ENCODE assay signal across 2 cellular contexts in the genomic region with DNA sequence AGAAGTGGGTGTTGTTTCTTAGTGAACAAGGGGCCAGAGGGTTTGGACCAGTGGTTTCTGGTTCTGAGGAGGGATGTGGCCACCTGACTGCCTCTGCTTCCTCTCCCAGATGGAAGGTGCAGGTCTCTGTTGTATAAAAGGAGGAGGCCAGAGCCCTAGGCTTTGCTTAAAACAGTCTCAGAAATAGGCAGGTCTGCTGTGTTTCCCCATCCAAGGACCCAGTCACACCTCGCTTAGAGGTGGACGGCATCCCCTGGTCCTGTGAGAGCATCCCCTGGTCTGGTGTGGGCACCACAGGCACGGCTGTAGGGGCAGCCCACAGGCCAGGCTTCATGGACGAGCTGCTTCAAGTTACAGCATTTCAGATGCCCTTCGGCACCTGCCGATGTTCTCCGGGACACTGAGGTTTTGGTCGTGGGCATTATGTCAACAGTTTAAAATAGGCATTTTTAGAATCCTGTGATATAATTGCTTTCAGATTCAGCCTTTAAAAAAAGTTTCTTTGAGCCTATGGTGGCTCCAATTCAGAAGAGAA.
TF ChIP-seq lines count a peak whose summit lies in the region.

No MANE protein-coding gene starts in this region.

TF ChIP-seq in HCT116, 20 proteins besides CTCF, POLR2A, EP300 and RAD21:
- TF ChIP-seq FOSL1 (IDR thresholded peaks at IDR 0.05; ENCODE audit: low read depth) (no peak), CEBPB (IDR thresholded peaks at IDR 0.05; ENCODE audit: low read depth) (no peak), SP1 (IDR thresholded peaks at IDR 0.05; ENCODE audit: low read depth) (no peak), TCF7L2 (IDR thresholded peaks at IDR 0.05; ENCODE audit: borderline replicate concordance, extremely low read depth, insufficient read depth, insufficient read length) (no peak), EZH2phosphoT487 (IDR thresholded peaks at IDR 0.05; ENCODE audit: borderline replicate concordance) (no peak), SRF (IDR thresholded peaks at IDR 0.05; ENCODE audit: low read depth) (no peak), SIN3A (IDR thresholded peaks at IDR 0.05; ENCODE audit: low read depth) (no peak), ZNF274 (IDR thresholded peaks at IDR 0.05; ENCODE audit: low read depth, low read length) (no peak), REST (IDR thresholded peaks at IDR 0.05; ENCODE audit: low read depth) (no peak), CBX3 (IDR thresholded peaks at IDR 0.05; ENCODE audit: low read depth) (no peak), EGR1 (IDR thresholded peaks at IDR 0.05; ENCODE audit: low read depth) (no peak), YY1 (IDR thresholded peaks at IDR 0.05; ENCODE audit: extremely low read depth, insufficient replicate concordance, low read depth, low read length) (no peak), POLR2AphosphoS5 (IDR thresholded peaks at IDR 0.05; ENCODE audit: low read depth, low read length) (no peak), ZFX (IDR thresholded peaks at IDR 0.05) (no peak), JUND (IDR thresholded peaks at IDR 0.05) (no peak), ZBTB33 (IDR thresholded peaks at IDR 0.05; ENCODE audit: extremely low read depth, insufficient replicate concordance, low read length) (no peak), ELF1 (IDR thresholded peaks at IDR 0.05; ENCODE audit: borderline replicate concordance, low read depth) (no peak)
TF ChIP-seq in HCT116: peak in this region for 0.

TF ChIP-seq in HEK293T, 16 proteins besides CTCF, POLR2A, EP300 and RAD21:
- TF ChIP-seq HDGF (IDR thresholded peaks at IDR 0.05; ENCODE audit: borderline replicate concordance) (no peak), BHLHE40 (IDR thresholded peaks at IDR 0.05; ENCODE audit: borderline replicate concordance) (no peak), FOXM1 (IDR thresholded peaks at IDR 0.05; ENCODE audit: borderline replicate concordance) (no peak), NFRKB (IDR thresholded peaks at IDR 0.05) (no peak), L3MBTL2 (conservative IDR thresholded peaks at IDR 0.05) (no peak), ELF4 (IDR thresholded peaks at IDR 0.05) (no peak), ARNT (IDR thresholded peaks at IDR 0.05) (no peak), ZNF384 (IDR thresholded peaks at IDR 0.05) (no peak), TARDBP (IDR thresholded peaks at IDR 0.05) (no peak), FOXK2 (IDR thresholded peaks at IDR 0.05) (no peak), CTBP1 (IDR thresholded peaks at IDR 0.05; ENCODE audit: borderline replicate concordance) (no peak), FOXA1 (IDR thresholded peaks at IDR 0.05) (no peak), PKNOX1 (IDR thresholded peaks at IDR 0.05) (no peak), SP1 (IDR thresholded peaks at IDR 0.05) (no peak), SUZ12 (IDR thresholded peaks at IDR 0.05) (no peak), LEF1 (IDR thresholded peaks at IDR 0.05; ENCODE audit: borderline replicate concordance) (no peak)
